In the genomic region with DNA sequence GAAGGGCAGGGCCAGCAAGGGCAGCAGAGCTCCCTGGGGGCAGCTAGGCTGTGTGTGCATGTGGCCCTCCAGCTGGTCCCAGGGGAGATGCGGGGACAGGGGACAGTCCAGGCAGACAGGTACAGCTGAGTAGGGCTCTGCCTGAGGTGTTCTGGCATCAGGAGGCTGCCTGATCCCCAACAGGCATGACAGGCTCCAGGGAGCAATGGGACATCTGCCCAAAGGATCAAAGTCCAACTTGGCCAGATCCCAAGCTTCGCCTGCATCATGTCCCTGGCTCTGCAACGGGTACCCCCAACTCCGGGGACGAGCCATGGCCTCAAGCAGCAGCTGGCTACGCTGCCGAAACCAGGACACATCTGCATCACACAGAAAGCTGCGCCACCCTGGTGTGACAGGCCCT, we compare ENCODE assay signal across 8 cellular contexts. TPM values are rescaled to one million over a fixed set of nuclear protein-coding genes. Genes with fewer than 3 reads are reported as not detected.
DNase-seq lines count a peak whose midpoint lies in the region; ATAC-seq and TF ChIP-seq lines count a peak whose summit lies in the region.
"Had no signal": no experiment of that assay in that cellular context is flagged by ENCODE, and none has a peak within 500 bp of the region (broad histone marks: within the 10 kb centered on the region; RNA-seq: fewer than 3 reads in every experiment).

No MANE protein-coding gene starts in this region.

- intact Hi-C loops in PC-3 (cut with micrococcal nuclease), result no loop called here

- BruUV-seq in PC-3 (replicated peaks; lab: Mats Ljungman, UMichigan), result TSS peak; percentile 1

- H4K20me1 ChIP-seq in DOHH2 (ENCODE audit: control insufficient read depth, insufficient read depth, low read depth, low read length) (no peaks in the 10 kb centered on the region), PC-3 (ENCODE audit: low read length) (no peaks in the 10 kb centered on the region)

- H3K27me3 ChIP-seq in DOHH2 (ENCODE audit: control insufficient read depth, low read length) (no peaks in the 10 kb centered on the region), PC-3 (ENCODE audit: low read length) (no peaks in the 10 kb centered on the region)

- POLR2A ChIA-PET in PC-3 (lab: Charles Lee; ENCODE audit: unreplicated experiment), result no interaction called here

- H3K4me3 ChIP-seq in DOHH2 (ENCODE audit: low read length) (peak overlapping the region; percentile 96), PC-3 (ENCODE audit: low read length) (no peak overlapping the region), skin epidermis (no peak overlapping the region)

- H3K9me3 ChIP-seq in DOHH2 (ENCODE audit: control insufficient read depth, insufficient read depth, low read length) (no peaks in the 10 kb centered on the region), PC-3 (ENCODE audit: low read length) (no peaks in the 10 kb centered on the region)

- H3F3A ChIP-seq in DOHH2 (ENCODE audit: control insufficient read depth, insufficient read depth) (peaks cover 3% of the 10 kb centered on the region; the same call in 1 of the 2 replicates), PC-3 (ENCODE audit: low read length, unreplicated experiment) (peaks cover under 1% of the 10 kb centered on the region)

- H3K36me3 ChIP-seq in DOHH2 (ENCODE audit: control insufficient read depth, low read length) (peaks cover 67% of the 10 kb centered on the region), PC-3 (ENCODE audit: low read depth, low read length) (peaks cover 13% of the 10 kb centered on the region; the same call in 1 of the 2 replicates)

- H3K4me1 ChIP-seq in DOHH2 (ENCODE audit: control insufficient read depth, low read length) (peaks cover 70% of the 10 kb centered on the region), PC-3 (ENCODE audit: insufficient read depth, low read length) (peaks cover 47% of the 10 kb centered on the region)

- ATAC-seq in PC-3 (no peak), HG03097 (IDR thresholded peaks at IDR 0.05; ENCODE audit: low FRiP score, unreplicated experiment) (no peak)

- H3K9me2 ChIP-seq in DOHH2 (replicated peaks; ENCODE audit: control insufficient read depth, low read length) (no peaks in the 10 kb centered on the region), PC-3 (replicated peaks; ENCODE audit: low read length) (no peaks in the 10 kb centered on the region)

- H3K9ac ChIP-seq in PC-3 (ENCODE audit: low read length), result no peak overlapping the region

- 0 out of 2 replicates have a peak overlapping the region, but pooled peaks have one; percentile 76 for H3K27ac ChIP-seq in DOHH2 (ENCODE audit: low read depth, low read length)
- H3K27ac ChIP-seq in PC-3 (ENCODE audit: low read length), result no peak overlapping the region
- H3K27ac ChIP-seq in epithelial cell of prostate, result peak overlapping the region; percentile 98
- H3K27ac ChIP-seq in skin epidermis, result peak overlapping the region in 13 of 21 experiments; percentile 14 to 100 (median 98)

- in situ Hi-C loops in GM13977 (cut with MboI; ENCODE audit: low pct_unique_long_range_greater_than_20kb, low sequenced_read_pairs, unreplicated experiment), result no loop called here

- H3K4me2 ChIP-seq in DOHH2 (ENCODE audit: low read length) (peak overlapping the region; percentile 97), PC-3 (ENCODE audit: low read length) (no peak overlapping the region)

- H3K79me2 ChIP-seq in DOHH2 (ENCODE audit: control insufficient read depth, low read length) (peaks cover 71% of the 10 kb centered on the region), PC-3 (ENCODE audit: low read length) (peaks cover 68% of the 10 kb centered on the region)

- TF ChIP-seq CTCF in DOHH2 (IDR thresholded peaks at IDR 0.05; ENCODE audit: low read depth, low read length, poor library complexity, severe bottlenecking), result no peak
- TF ChIP-seq CTCF in PC-3 (conservative IDR thresholded peaks at IDR 0.05; ENCODE audit: low read depth, low read length), result no peak
- TF ChIP-seq CTCF in GM13977 (IDR thresholded peaks at IDR 0.05; ENCODE audit: extremely low read depth, insufficient read depth, missing control alignments), result no peak

- no peak overlapping the region for H2AFZ ChIP-seq in PC-3 (ENCODE audit: low read length)

- CTCF ChIA-PET in PC-3 (lab: Charles Lee), result no interaction called here

- no peak for DNase-seq in PC-3
- DNase-seq in epithelial cell of prostate (ENCODE audit: low read depth, low spot score), result no peak
- DNase-seq in GM13977 (ENCODE audit: low spot score), result no peak
- no peak for DNase-seq in NCI-H187 treated with DMSO at 0.1 percent for 48 hours (lab: John Stamatoyannopoulos, UW)
- DNase-seq: stimulated activated CD4-positive, alpha-beta T cell treated with anti-CD3 and anti-CD28 coated beads, Interleukin-4, amount 100 ng/mL, for 4 hours had no signal

RNA-seq across cellular contexts. Expression of a gene that starts 21.8 kb away (rescaled TPM):
- total RNA-seq in PC-3 (2014; rRNA removed), result 13.9 and 16.1 TPM in 2 replicates

RNA-seq across cellular contexts. Expression of a gene that starts 28.3 kb away (rescaled TPM):
- 517 and 618 TPM in 2 replicates for total RNA-seq in PC-3 (2014; rRNA removed)

RNA-seq across cellular contexts. Expression of a gene that starts 28.4 kb away (rescaled TPM):
- total RNA-seq in PC-3 (2014; rRNA removed), result 27.8 and 30.9 TPM in 2 replicates

RNA-seq across cellular contexts. Expression of a gene that starts 35.6 kb away (rescaled TPM):
- 159 and 164 TPM in 2 replicates for total RNA-seq in PC-3 (2014; rRNA removed)

RNA-seq across cellular contexts. Expression of a gene that starts 38.4 kb away (rescaled TPM):
- total RNA-seq in PC-3 (2014; rRNA removed), result 31.8 and 35.4 TPM in 2 replicates
